Comparison of ENCODE assay signal across 1 cellular context in the genomic region with DNA sequence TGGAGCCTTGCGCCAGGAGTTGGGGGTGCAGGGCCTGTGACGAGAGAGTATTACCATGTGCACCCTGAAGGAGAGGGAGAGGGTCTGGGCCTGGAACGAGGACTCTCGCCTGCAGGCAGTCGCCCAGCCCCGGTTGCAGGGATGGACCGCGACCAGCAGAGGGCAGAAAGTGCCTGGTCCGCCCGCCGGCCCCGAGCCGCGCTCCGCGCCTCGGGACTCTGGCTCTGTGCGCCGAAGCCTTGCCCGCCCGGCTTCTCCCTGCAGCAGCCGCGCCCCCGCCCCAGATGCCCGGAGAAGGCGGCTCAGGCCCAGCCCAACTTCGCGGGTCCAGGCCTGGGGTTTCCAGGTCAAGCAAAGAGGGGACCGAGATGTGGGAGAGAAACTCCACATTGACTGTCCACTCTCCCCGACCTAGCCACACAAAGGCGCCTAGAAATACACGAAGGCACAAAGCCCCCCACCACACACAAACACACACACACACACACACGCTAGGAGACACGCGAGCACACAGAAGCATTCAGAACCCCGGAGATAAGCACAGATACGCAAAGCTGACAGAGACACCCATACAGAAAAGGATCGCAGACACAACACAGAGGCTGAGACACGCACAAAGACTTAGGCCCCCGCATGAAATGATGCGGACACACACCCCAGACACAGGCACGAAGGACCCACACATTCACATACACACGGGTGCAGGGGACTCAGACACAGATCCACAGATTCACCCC.
TF ChIP-seq lines count a peak whose summit lies in the region.

No MANE protein-coding gene starts in this region.

TF ChIP-seq in HEK293, 187 proteins besides CTCF, POLR2A, EP300 and RAD21 (continued from another document):
- TF ChIP-seq, protein P1, sequence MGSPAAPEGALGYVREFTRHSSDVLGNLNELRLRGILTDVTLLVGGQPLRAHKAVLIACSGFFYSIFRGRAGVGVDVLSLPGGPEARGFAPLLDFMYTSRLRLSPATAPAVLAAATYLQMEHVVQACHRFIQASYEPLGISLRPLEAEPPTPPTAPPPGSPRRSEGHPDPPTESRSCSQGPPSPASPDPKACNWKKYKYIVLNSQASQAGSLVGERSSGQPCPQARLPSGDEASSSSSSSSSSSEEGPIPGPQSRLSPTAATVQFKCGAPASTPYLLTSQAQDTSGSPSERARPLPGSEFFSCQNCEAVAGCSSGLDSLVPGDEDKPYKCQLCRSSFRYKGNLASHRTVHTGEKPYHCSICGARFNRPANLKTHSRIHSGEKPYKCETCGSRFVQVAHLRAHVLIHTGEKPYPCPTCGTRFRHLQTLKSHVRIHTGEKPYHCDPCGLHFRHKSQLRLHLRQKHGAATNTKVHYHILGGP (tag by site-specific recombination; IDR thresholded peaks at IDR 0.05) = no peak
- TF ChIP-seq ZSCAN23 (tag by site-specific recombination; IDR thresholded peaks at IDR 0.05) (no peak), ZFP41 (tag by site-specific recombination; IDR thresholded peaks at IDR 0.05; ENCODE audit: borderline replicate concordance) (no peak), GFI1B (tag by site-specific recombination; IDR thresholded peaks at IDR 0.05) (no peak), ZNF138 (tag by site-specific recombination; IDR thresholded peaks at IDR 0.05; ENCODE audit: borderline replicate concordance) (no peak), SETDB1 (IDR thresholded peaks at IDR 0.05; ENCODE audit: insufficient read length, low read length) (no peak), ZFHX2 (tag by site-specific recombination; conservative IDR thresholded peaks at IDR 0.05) (no peak; the same call in 1 of the 2 replicates), ZNF391 (tag by site-specific recombination; IDR thresholded peaks at IDR 0.05; ENCODE audit: borderline replicate concordance, low read depth) (peak; percentile 17; the same call in 1 of the 2 replicates), ZNF2 (tag by site-specific recombination; IDR thresholded peaks at IDR 0.05) (peak; percentile 83; the same call in 1 of the 2 replicates), HOXC10 (CRISPR knock-in tag; IDR thresholded peaks at IDR 0.05) (no peak), ZNF404 (tag by site-specific recombination; IDR thresholded peaks at IDR 0.05) (no peak), ZNF24 (tag by site-specific recombination; IDR thresholded peaks at IDR 0.05) (no peak; the same call in 1 of the 2 replicates), ZNF10 (tag by site-specific recombination; IDR thresholded peaks at IDR 0.05) (no peak), ZNF514 (tag by site-specific recombination; IDR thresholded peaks at IDR 0.05) (no peak), ZNF302 (tag by site-specific recombination; IDR thresholded peaks at IDR 0.05; ENCODE audit: low read depth) (no peak), ZNF416 (tag by site-specific recombination; IDR thresholded peaks at IDR 0.05) (no peak), ZBTB8A (tag by site-specific recombination; IDR thresholded peaks at IDR 0.05) (peak; percentile 89), HOXD13 (CRISPR knock-in tag; IDR thresholded peaks at IDR 0.05; ENCODE audit: borderline replicate concordance) (no peak), ZNF785 (tag by site-specific recombination; IDR thresholded peaks at IDR 0.05) (no peak), KLF16 (tag by site-specific recombination; IDR thresholded peaks at IDR 0.05) (peak; percentile 24; the same call in 1 of the 2 replicates), ZNF624 (tag by site-specific recombination; IDR thresholded peaks at IDR 0.05) (no peak), KLF10 (tag by site-specific recombination; IDR thresholded peaks at IDR 0.05) (no peak; the same call in 1 of the 2 replicates), YY2 (tag by site-specific recombination; IDR thresholded peaks at IDR 0.05) (no peak), ZBTB48 (tag by site-specific recombination; IDR thresholded peaks at IDR 0.05) (peak; percentile 33; the same call in 1 of the 2 replicates), BCL11A (tag by site-specific recombination; IDR thresholded peaks at IDR 0.05; ENCODE audit: low read depth) (no peak), ZNF37A (tag by site-specific recombination; IDR thresholded peaks at IDR 0.05) (no peak)
- TF ChIP-seq, protein P2, sequence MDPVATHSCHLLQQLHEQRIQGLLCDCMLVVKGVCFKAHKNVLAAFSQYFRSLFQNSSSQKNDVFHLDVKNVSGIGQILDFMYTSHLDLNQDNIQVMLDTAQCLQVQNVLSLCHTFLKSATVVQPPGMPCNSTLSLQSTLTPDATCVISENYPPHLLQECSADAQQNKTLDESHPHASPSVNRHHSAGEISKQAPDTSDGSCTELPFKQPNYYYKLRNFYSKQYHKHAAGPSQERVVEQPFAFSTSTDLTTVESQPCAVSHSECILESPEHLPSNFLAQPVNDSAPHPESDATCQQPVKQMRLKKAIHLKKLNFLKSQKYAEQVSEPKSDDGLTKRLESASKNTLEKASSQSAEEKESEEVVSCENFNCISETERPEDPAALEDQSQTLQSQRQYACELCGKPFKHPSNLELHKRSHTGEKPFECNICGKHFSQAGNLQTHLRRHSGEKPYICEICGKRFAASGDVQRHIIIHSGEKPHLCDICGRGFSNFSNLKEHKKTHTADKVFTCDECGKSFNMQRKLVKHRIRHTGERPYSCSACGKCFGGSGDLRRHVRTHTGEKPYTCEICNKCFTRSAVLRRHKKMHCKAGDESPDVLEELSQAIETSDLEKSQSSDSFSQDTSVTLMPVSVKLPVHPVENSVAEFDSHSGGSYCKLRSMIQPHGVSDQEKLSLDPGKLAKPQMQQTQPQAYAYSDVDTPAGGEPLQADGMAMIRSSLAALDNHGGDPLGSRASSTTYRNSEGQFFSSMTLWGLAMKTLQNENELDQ (tag by site-specific recombination; IDR thresholded peaks at IDR 0.05; ENCODE audit: low read depth) = no peak
- TF ChIP-seq, protein P3, sequence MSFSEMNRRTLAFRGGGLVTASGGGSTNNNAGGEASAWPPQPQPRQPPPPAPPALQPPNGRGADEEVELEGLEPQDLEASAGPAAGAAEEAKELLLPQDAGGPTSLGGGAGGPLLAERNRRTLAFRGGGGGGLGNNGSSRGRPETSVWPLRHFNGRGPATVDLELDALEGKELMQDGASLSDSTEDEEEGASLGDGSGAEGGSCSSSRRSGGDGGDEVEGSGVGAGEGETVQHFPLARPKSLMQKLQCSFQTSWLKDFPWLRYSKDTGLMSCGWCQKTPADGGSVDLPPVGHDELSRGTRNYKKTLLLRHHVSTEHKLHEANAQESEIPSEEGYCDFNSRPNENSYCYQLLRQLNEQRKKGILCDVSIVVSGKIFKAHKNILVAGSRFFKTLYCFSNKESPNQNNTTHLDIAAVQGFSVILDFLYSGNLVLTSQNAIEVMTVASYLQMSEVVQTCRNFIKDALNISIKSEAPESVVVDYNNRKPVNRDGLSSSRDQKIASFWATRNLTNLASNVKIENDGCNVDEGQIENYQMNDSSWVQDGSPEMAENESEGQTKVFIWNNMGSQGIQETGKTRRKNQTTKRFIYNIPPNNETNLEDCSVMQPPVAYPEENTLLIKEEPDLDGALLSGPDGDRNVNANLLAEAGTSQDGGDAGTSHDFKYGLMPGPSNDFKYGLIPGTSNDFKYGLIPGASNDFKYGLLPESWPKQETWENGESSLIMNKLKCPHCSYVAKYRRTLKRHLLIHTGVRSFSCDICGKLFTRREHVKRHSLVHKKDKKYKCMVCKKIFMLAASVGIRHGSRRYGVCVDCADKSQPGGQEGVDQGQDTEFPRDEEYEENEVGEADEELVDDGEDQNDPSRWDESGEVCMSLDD (tag by site-specific recombination; IDR thresholded peaks at IDR 0.05) = peak; percentile 81
- TF ChIP-seq, protein P4, sequence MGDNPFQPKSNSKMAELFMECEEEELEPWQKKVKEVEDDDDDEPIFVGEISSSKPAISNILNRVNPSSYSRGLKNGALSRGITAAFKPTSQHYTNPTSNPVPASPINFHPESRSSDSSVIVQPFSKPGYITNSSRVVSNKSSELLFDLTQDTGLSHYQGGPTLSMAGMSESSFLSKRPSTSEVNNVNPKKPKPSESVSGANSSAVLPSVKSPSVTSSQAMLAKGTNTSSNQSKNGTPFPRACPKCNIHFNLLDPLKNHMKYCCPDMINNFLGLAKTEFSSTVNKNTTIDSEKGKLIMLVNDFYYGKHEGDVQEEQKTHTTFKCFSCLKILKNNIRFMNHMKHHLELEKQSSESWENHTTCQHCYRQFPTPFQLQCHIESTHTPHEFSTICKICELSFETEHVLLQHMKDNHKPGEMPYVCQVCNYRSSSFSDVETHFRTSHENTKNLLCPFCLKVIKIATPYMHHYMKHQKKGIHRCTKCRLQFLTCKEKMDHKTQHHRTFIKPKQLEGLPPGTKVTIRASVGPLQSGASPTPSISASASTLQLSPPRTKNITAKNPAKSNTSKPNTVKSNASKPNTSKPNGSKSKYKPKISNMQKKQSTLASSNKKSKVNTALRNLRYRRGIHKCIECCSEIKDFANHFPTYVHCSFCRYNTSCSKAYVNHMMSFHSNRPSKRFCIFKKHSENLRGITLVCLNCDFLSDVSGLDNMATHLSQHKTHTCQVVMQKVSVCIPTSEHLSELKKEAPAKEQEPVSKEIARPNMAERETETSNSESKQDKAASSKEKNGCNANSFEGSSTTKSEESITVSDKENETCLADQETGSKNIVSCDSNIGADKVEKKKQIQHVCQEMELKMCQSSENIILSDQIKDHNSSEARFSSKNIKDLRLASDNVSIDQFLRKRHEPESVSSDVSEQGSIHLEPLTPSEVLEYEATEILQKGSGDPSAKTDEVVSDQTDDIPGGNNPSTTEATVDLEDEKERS (tag by site-specific recombination; IDR thresholded peaks at IDR 0.05) = no peak
- TF ChIP-seq, protein P5, sequence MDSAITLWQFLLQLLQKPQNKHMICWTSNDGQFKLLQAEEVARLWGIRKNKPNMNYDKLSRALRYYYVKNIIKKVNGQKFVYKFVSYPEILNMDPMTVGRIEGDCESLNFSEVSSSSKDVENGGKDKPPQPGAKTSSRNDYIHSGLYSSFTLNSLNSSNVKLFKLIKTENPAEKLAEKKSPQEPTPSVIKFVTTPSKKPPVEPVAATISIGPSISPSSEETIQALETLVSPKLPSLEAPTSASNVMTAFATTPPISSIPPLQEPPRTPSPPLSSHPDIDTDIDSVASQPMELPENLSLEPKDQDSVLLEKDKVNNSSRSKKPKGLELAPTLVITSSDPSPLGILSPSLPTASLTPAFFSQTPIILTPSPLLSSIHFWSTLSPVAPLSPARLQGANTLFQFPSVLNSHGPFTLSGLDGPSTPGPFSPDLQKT (IDR thresholded peaks at IDR 0.05; ENCODE audit: borderline replicate concordance, low read depth, low read length) = no peak
TF ChIP-seq in HEK293: peak in this region for 38.
